1 cellular context compared by ENCODE assay signal in genomic region chr13:23375007-23375971, GRCh38.
A peak's percentile ranks its signal among the peaks of the same experiment; 100 is the strongest.
TF ChIP-seq lines count a peak whose summit lies in the region.

No MANE protein-coding gene starts in this region.

TF ChIP-seq in HepG2, 621 proteins besides CTCF, POLR2A, EP300 and RAD21 (continued from another document and continues in another):
- TF ChIP-seq PBX3 (CRISPR knock-in tag; IDR thresholded peaks at IDR 0.05; ENCODE audit: borderline replicate concordance) (no peak), PHF20 (CRISPR knock-in tag; IDR thresholded peaks at IDR 0.05) (no peak; the same call in 1 of the 2 replicates), ZNF280D (CRISPR knock-in tag; IDR thresholded peaks at IDR 0.05) (no peak), ZNF564 (CRISPR knock-in tag; IDR thresholded peaks at IDR 0.05) (no peak), E2F2 (CRISPR knock-in tag; IDR thresholded peaks at IDR 0.05; ENCODE audit: borderline replicate concordance) (no peak), CCAR2 (optimal IDR thresholded peaks at IDR 0.05; ENCODE audit: low read depth, low read length) (no peak), JUN (CRISPR knock-in tag; IDR thresholded peaks at IDR 0.05) (no peak), JDP2 (CRISPR knock-in tag; IDR thresholded peaks at IDR 0.05; ENCODE audit: borderline replicate concordance) (no peak), SMC3 (IDR thresholded peaks at IDR 0.05; ENCODE audit: low read length) (no peak), SAP130 (CRISPR knock-in tag; IDR thresholded peaks at IDR 0.05; ENCODE audit: low read depth) (peak; percentile 73; the same call in 1 of the 2 replicates), ZNF513 (CRISPR knock-in tag; conservative IDR thresholded peaks at IDR 0.05) (no peak), ZNF343 (CRISPR knock-in tag; IDR thresholded peaks at IDR 0.05) (0 out of 2 replicates have a peak, but pooled peaks have one; percentile 34), KLF12 (CRISPR knock-in tag; IDR thresholded peaks at IDR 0.05; ENCODE audit: borderline replicate concordance) (no peak), SAFB2 (CRISPR knock-in tag; IDR thresholded peaks at IDR 0.05; ENCODE audit: borderline replicate concordance, low read depth) (no peak), KLF16 (CRISPR knock-in tag; IDR thresholded peaks at IDR 0.05) (0 out of 4 replicates have a peak, but pooled peaks of 1 of the 2 experiments have one; percentile 37), MAFF (IDR thresholded peaks at IDR 0.05; ENCODE audit: low read depth, low read length) (no peak), ZNF562 (CRISPR knock-in tag; IDR thresholded peaks at IDR 0.05; ENCODE audit: borderline replicate concordance) (no peak), ATF4 (CRISPR knock-in tag; IDR thresholded peaks at IDR 0.05) (no peak; a peak in 1 of 4 replicates), ZNF615 (CRISPR knock-in tag; IDR thresholded peaks at IDR 0.05; ENCODE audit: borderline replicate concordance) (no peak), HNRNPUL1 (IDR thresholded peaks at IDR 0.05; ENCODE audit: low read depth, low read length) (no peak), STAG1 (CRISPR knock-in tag; IDR thresholded peaks at IDR 0.05) (no peak), YEATS4 (CRISPR knock-in tag; IDR thresholded peaks at IDR 0.05; ENCODE audit: borderline replicate concordance) (peak; percentile 73)
- TF ChIP-seq, protein P1, sequence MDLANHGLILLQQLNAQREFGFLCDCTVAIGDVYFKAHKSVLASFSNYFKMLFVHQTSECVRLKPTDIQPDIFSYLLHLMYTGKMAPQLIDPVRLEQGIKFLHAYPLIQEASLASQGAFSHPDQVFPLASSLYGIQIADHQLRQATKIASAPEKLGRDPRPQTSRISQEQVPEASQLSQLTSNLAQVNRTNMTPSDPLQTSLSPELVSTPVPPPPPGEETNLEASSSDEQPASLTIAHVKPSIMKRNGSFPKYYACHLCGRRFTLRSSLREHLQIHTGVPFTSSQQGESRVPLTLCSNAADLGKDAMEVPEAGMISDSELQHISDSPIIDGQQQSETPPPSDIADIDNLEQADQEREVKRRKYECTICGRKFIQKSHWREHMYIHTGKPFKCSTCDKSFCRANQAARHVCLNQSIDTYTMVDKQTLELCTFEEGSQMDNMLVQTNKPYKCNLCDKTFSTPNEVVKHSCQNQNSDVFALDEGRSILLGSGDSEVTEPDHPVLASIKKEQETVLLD (CRISPR knock-in tag; IDR thresholded peaks at IDR 0.05; ENCODE audit: low read depth) = peak; percentile 62; the same call in 1 of the 2 replicates
- TF ChIP-seq, protein P2, sequence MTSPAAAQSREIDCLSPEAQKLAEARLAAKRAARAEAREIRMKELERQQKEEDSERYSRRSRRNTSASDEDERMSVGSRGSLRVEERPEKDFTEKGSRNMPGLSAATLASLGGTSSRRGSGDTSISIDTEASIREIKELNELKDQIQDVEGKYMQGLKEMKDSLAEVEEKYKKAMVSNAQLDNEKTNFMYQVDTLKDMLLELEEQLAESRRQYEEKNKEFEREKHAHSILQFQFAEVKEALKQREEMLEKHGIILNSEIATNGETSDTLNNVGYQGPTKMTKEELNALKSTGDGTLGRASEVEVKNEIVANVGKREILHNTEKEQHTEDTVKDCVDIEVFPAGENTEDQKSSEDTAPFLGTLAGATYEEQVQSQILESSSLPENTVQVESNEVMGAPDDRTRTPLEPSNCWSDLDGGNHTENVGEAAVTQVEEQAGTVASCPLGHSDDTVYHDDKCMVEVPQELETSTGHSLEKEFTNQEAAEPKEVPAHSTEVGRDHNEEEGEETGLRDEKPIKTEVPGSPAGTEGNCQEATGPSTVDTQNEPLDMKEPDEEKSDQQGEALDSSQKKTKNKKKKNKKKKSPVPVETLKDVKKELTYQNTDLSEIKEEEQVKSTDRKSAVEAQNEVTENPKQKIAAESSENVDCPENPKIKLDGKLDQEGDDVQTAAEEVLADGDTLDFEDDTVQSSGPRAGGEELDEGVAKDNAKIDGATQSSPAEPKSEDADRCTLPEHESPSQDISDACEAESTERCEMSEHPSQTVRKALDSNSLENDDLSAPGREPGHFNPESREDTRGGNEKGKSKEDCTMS (CRISPR knock-in tag; conservative IDR thresholded peaks at IDR 0.05) = no peak
- TF ChIP-seq, protein P3, sequence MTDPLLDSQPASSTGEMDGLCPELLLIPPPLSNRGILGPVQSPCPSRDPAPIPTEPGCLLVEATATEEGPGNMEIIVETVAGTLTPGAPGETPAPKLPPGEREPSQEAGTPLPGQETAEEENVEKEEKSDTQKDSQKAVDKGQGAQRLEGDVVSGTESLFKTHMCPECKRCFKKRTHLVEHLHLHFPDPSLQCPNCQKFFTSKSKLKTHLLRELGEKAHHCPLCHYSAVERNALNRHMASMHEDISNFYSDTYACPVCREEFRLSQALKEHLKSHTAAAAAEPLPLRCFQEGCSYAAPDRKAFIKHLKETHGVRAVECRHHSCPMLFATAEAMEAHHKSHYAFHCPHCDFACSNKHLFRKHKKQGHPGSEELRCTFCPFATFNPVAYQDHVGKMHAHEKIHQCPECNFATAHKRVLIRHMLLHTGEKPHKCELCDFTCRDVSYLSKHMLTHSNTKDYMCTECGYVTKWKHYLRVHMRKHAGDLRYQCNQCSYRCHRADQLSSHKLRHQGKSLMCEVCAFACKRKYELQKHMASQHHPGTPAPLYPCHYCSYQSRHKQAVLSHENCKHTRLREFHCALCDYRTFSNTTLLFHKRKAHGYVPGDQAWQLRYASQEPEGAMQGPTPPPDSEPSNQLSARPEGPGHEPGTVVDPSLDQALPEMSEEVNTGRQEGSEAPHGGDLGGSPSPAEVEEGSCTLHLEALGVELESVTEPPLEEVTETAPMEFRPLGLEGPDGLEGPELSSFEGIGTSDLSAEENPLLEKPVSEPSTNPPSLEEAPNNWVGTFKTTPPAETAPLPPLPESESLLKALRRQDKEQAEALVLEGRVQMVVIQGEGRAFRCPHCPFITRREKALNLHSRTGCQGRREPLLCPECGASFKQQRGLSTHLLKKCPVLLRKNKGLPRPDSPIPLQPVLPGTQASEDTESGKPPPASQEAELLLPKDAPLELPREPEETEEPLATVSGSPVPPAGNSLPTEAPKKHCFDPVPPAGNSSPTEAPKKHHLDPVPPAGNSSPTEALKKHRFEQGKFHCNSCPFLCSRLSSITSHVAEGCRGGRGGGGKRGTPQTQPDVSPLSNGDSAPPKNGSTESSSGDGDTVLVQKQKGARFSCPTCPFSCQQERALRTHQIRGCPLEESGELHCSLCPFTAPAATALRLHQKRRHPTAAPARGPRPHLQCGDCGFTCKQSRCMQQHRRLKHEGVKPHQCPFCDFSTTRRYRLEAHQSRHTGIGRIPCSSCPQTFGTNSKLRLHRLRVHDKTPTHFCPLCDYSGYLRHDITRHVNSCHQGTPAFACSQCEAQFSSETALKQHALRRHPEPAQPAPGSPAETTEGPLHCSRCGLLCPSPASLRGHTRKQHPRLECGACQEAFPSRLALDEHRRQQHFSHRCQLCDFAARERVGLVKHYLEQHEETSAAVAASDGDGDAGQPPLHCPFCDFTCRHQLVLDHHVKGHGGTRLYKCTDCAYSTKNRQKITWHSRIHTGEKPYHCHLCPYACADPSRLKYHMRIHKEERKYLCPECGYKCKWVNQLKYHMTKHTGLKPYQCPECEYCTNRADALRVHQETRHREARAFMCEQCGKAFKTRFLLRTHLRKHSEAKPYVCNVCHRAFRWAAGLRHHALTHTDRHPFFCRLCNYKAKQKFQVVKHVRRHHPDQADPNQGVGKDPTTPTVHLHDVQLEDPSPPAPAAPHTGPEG (CRISPR knock-in tag; IDR thresholded peaks at IDR 0.05) = peak; percentile 94
- TF ChIP-seq, protein P4, sequence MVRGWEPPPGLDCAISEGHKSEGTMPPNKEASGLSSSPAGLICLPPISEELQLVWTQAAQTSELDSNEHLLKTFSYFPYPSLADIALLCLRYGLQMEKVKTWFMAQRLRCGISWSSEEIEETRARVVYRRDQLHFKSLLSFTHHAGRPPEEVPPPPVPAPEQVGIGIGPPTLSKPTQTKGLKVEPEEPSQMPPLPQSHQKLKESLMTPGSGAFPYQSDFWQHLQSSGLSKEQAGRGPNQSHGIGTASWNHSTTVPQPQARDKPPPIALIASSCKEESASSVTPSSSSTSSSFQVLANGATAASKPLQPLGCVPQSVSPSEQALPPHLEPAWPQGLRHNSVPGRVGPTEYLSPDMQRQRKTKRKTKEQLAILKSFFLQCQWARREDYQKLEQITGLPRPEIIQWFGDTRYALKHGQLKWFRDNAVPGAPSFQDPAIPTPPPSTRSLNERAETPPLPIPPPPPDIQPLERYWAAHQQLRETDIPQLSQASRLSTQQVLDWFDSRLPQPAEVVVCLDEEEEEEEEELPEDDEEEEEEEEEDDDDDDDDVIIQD (CRISPR knock-in tag; IDR thresholded peaks at IDR 0.05; ENCODE audit: low read depth) = no peak
- TF ChIP-seq, protein P5, sequence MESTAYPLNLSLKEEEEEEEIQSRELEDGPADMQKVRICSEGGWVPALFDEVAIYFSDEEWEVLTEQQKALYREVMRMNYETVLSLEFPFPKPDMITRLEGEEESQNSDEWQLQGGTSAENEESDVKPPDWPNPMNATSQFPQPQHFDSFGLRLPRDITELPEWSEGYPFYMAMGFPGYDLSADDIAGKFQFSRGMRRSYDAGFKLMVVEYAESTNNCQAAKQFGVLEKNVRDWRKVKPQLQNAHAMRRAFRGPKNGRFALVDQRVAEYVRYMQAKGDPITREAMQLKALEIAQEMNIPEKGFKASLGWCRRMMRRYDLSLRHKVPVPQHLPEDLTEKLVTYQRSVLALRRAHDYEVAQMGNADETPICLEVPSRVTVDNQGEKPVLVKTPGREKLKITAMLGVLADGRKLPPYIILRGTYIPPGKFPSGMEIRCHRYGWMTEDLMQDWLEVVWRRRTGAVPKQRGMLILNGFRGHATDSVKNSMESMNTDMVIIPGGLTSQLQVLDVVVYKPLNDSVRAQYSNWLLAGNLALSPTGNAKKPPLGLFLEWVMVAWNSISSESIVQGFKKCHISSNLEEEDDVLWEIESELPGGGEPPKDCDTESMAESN (CRISPR knock-in tag; conservative IDR thresholded peaks at IDR 0.05) = no peak
- TF ChIP-seq, protein P6, sequence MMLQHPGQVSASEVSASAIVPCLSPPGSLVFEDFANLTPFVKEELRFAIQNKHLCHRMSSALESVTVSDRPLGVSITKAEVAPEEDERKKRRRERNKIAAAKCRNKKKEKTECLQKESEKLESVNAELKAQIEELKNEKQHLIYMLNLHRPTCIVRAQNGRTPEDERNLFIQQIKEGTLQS (CRISPR knock-in tag; IDR thresholded peaks at IDR 0.05) = no peak
